In the genomic region with DNA sequence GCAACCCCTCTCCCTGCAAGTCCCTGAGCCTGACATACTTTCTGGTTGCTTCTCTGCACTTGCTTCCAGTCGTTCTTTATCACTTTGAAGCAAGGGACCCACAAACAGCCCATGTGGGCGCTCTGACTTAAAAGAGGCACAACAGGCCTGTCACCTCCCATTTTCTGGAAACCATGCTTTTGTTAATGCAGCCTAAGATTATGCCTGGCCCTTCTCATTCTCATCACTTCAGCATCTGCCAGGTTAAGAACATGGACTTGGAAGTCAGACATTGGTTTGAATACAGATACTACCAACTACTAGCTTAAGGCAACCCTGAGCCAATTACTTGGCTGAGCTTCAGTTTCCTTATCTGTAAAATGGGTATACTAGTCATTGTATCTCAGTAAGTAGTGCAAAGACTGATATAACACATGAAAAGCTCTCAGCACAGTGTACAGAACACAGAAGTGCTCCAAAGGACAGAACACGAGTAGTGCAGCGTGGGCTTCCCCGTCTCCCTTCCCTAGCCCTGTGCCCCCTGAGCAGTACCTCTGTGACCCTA, we compare ENCODE assay signal across 18 cellular contexts.
DNase-seq lines count a peak whose midpoint lies in the region; ATAC-seq and TF ChIP-seq lines count a peak whose summit lies in the region.
"Had no signal": no experiment of that assay in that cellular context is flagged by ENCODE, and none has a peak within 500 bp of the region (broad histone marks: within the 10 kb centered on the region; RNA-seq: fewer than 3 reads in every experiment).

No MANE protein-coding gene starts in this region.

- H3K27me3 Mint-ChIP-seq in chondrocyte (ENCODE audit: low read depth) (no peaks in the 10 kb centered on the region), mesothelial cell of epicardium (ENCODE audit: low read depth) (no peaks in the 10 kb centered on the region)

- ATAC-seq in left lung, result no peak
- ATAC-seq: CD8-positive, alpha-beta T cell had no signal

- H3K4me1 ChIP-seq in adrenal gland (replicated peaks in 1 of 2), result peaks cover 21 to 49% of the 10 kb centered on the region in 2 donors
- peaks cover 20 to 93% (median 87%) of the 10 kb centered on the region in 5 donors for H3K4me1 ChIP-seq in subcutaneous abdominal adipose tissue (ENCODE audit: control insufficient read depth in 5 of 5, insufficient read depth in 5 of 5, low read length in 5 of 5)
- peaks cover 9 to 18% of the 10 kb centered on the region in 2 donors for H3K4me1 ChIP-seq in left lung

- H3K4me3 Mint-ChIP-seq in chondrocyte (ENCODE audit: unreplicated experiment) (no peak overlapping the region), mesothelial cell of epicardium (no peak overlapping the region)
- H3K4me3 Mint-ChIP-seq: CD8-positive, alpha-beta T cell had no signal

- H3K36me3 ChIP-seq in adrenal gland (replicated peaks in 1 of 2) (peaks cover 0 to 72% of the 10 kb centered on the region in 2 donors), subcutaneous abdominal adipose tissue (ENCODE audit: control insufficient read depth in 5 of 5, insufficient read depth in 5 of 5, low read length in 5 of 5) (peaks cover 10 to 93% (median 91%) of the 10 kb centered on the region in 5 donors), left lung (peaks cover 0 to 84% of the 10 kb centered on the region in 2 donors)

- TF ChIP-seq CTCF in adrenal gland (IDR thresholded peaks at IDR 0.05), result no peak
- no peak for TF ChIP-seq CTCF in chondrocyte (IDR thresholded peaks at IDR 0.05)
- TF ChIP-seq CTCF in mesothelial cell of epicardium (IDR thresholded peaks at IDR 0.05; ENCODE audit: unreplicated experiment), result no peak
- no peak for TF ChIP-seq CTCF in left lung (IDR thresholded peaks at IDR 0.05)

- no peak overlapping the region for H3K4me3 ChIP-seq in adrenal gland
- no peak overlapping the region for H3K4me3 ChIP-seq in subcutaneous abdominal adipose tissue (ENCODE audit: low read depth in 1 of 5, low read length in 5 of 5)
- H3K4me3 ChIP-seq in left lung, result no peak overlapping the region
- H3K4me3 ChIP-seq: BLaER1 treated with 17β-estradiol and CSF1 and Interleukin-3, amounts not matched to agents 10 nM and 100 nM; PC-9 had no signal

- TF ChIP-seq POLR2A in adrenal gland (IDR thresholded peaks at IDR 0.05), result no peak

- H3K9me3 ChIP-seq in adrenal gland (replicated peaks in 1 of 3), result no peaks in the 10 kb centered on the region
- H3K9me3 ChIP-seq in subcutaneous abdominal adipose tissue (ENCODE audit: control insufficient read depth in 5 of 5, low read length in 5 of 5), result no peaks in the 10 kb centered on the region
- H3K9me3 ChIP-seq in left lung, result no peaks in the 10 kb centered on the region
- H3K9me3 ChIP-seq: BLaER1 treated with 17β-estradiol and CSF1 and Interleukin-3, amounts not matched to agents 10 nM and 100 nM had no signal

- H3K36me3 Mint-ChIP-seq in chondrocyte (ENCODE audit: low read depth) (peaks cover 31% of the 10 kb centered on the region), mesothelial cell of epicardium (peaks cover 12% of the 10 kb centered on the region)
- H3K36me3 Mint-ChIP-seq: CD8-positive, alpha-beta T cell had no signal

- H3K27me3 ChIP-seq in adrenal gland (no peaks in the 10 kb centered on the region), subcutaneous abdominal adipose tissue (ENCODE audit: control insufficient read depth in 5 of 5, insufficient read depth in 4 of 5, low read length in 5 of 5) (no peaks in the 10 kb centered on the region), left lung (no peaks in the 10 kb centered on the region)

- peak overlapping the region; percentile 57 for H3K27ac Mint-ChIP-seq in chondrocyte (ENCODE audit: unreplicated experiment)
- H3K27ac Mint-ChIP-seq in mesothelial cell of epicardium, result peak overlapping the region; percentile 12
- H3K27ac Mint-ChIP-seq: CD8-positive, alpha-beta T cell had no signal

- intact Hi-C loops in adrenal gland (cut with DNase I) (no loop called here), left lung (cut with DNase I) (no loop called here)

- H3K9me3 Mint-ChIP-seq in chondrocyte (ENCODE audit: low read depth), result no peaks in the 10 kb centered on the region
- H3K9me3 Mint-ChIP-seq in mesothelial cell of epicardium, result no peaks in the 10 kb centered on the region
- H3K9me3 Mint-ChIP-seq: CD8-positive, alpha-beta T cell had no signal

- H3K27ac ChIP-seq in adrenal gland (peak overlapping the region in 3 of 5 donors; percentile 18 to 50 (median 36)), subcutaneous abdominal adipose tissue (ENCODE audit: low read depth, low read length) (peak overlapping the region; percentile 7), left lung (no peak overlapping the region)
- H3K27ac ChIP-seq: BLaER1 treated with 17β-estradiol and CSF1 and Interleukin-3, amounts not matched to agents 10 nM and 100 nM; PC-9; RWPE1 had no signal

- 84 to 95% (median 93%) methylated on average over 5 of the region's 5 CpGs for WGBS in adrenal gland, 4 donors

- H3K4me1 Mint-ChIP-seq in chondrocyte (ENCODE audit: low read depth), result peaks cover 64% of the 10 kb centered on the region
- peaks cover 25% of the 10 kb centered on the region for H3K4me1 Mint-ChIP-seq in mesothelial cell of epicardium

- H3K9ac ChIP-seq in subcutaneous abdominal adipose tissue (ENCODE audit: low read length in 5 of 5), result no peak overlapping the region
- H3K9ac ChIP-seq: BLaER1 treated with 17β-estradiol and CSF1 and Interleukin-3, amounts not matched to agents 10 nM and 100 nM had no signal

- DNase-seq in adrenal gland (no peak), chondrocyte (ENCODE audit: low spot score) (no peak), mesothelial cell of epicardium (ENCODE audit: low spot score in 2 of 2, unreplicated experiment in 2 of 2) (no peak), SIG-M5 (lab: John Stamatoyannopoulos, UW) (no peak), left lung (no peak)
- no peak for DNase-seq in activated CD4-positive, alpha-beta T cell treated with anti-CD3 and anti-CD28 coated beads for 48 hours
- DNase-seq: Calu3; CD8-positive, alpha-beta T cell; GOT3; NCI-H1417 treated with DMSO at 0.1 percent for 48 hours; NCI-H1930; NCI-H226; NCI-H524; NCI-H82; PC-9 had no signal

Comparison
In these comparisons a context has a peak if more than half of its experiments do, and no peak if none do; other contexts are left out.
1. H3K27ac ChIP-seq: peak in adrenal gland (3 of 5) and subcutaneous abdominal adipose tissue (single experiment); none in left lung (0 of 2).